16 cellular contexts compared by ENCODE assay signal in genomic region chr4:186840771-186841301, GRCh38.
DNase-seq lines count a peak whose midpoint lies in the region; ATAC-seq and TF ChIP-seq lines count a peak whose summit lies in the region.
"Had no signal": no experiment of that assay in that cellular context is flagged by ENCODE, and none has a peak within 500 bp of the region (broad histone marks: within the 10 kb centered on the region; RNA-seq: fewer than 3 reads in every experiment).

No MANE protein-coding gene starts in this region.

- H3K9me3 ChIP-seq in esophagus squamous epithelium, result no peaks in the 10 kb centered on the region
- H3K9me3 ChIP-seq: body of pancreas, left lung had no signal

- ATAC-seq in GM18868 (IDR thresholded peaks at IDR 0.05; ENCODE audit: unreplicated experiment) (no peak), GM19395 (IDR thresholded peaks at IDR 0.05; ENCODE audit: unreplicated experiment) (no peak)
- ATAC-seq: activated CD8-positive, alpha-beta T cell treated with anti-CD3 and anti-CD28 coated beads, Interleukin-2, amount 10 ng/mL, durations not matched to agents 7 days and 5 days had no signal

- no peak for TF ChIP-seq CTCF in esophagus squamous epithelium (IDR thresholded peaks at IDR 0.05)

- H3K27ac ChIP-seq in esophagus squamous epithelium, result peak overlapping the region; percentile 63 to 91 (median 72)
- H3K27ac ChIP-seq: body of pancreas had no signal

- no peaks in the 10 kb centered on the region for H3K27me3 ChIP-seq in esophagus squamous epithelium
- H3K27me3 ChIP-seq: body of pancreas, left lung had no signal

- in situ Hi-C loops in ACHN (cut with HindIII; ENCODE audit: low pct_ligation_motif_present, low pct_unique_long_range_greater_than_20kb, low sequenced_read_pairs), result no loop called here

- DNase-seq in ACHN, result peak; percentile 80
- peak; percentile 34 for DNase-seq in NOMO-1 treated with DMSO at 0.1 percent for 48 hours (lab: John Stamatoyannopoulos, UW; ENCODE audit: unreplicated experiment)
- no peak for DNase-seq in esophagus squamous epithelium (lab: John Stamatoyannopoulos, UW)
- peak; percentile 78 for DNase-seq in posterior vena cava (ENCODE audit: low spot score)
- DNase-seq in HK-2 (ENCODE audit: unreplicated experiment), result no peak
- DNase-seq in NK-92 (lab: John Stamatoyannopoulos, UW; ENCODE audit: unreplicated experiment), result no peak
- DNase-seq: activated CD8-positive, alpha-beta T cell treated with anti-CD3 and anti-CD28 coated beads, Interleukin-2, amount 10 ng/mL, durations not matched to agents 7 days and 5 days; activated effector memory CD4-positive, alpha-beta T cell treated with anti-CD3 and anti-CD28 coated beads, Interleukin-2, amount 50 U/mL, for 16 hours; DMS153; effector CD8-positive, alpha-beta T cell; NCI-H524; SHP77 had no signal

- 58 to 83% methylated on average over 12 of the region's 21 CpGs for WGBS in esophagus squamous epithelium, 2 donors

- peak overlapping the region; percentile 26 to 63 (median 32) for H3K4me3 ChIP-seq in esophagus squamous epithelium
- H3K4me3 ChIP-seq: body of pancreas, left lung had no signal

- no peak for TF ChIP-seq POLR2A in esophagus squamous epithelium (IDR thresholded peaks at IDR 0.05)

- H3K4me1 ChIP-seq in esophagus squamous epithelium, result peaks cover 8 to 40% (median 12%) of the 10 kb centered on the region in 3 donors

- intact Hi-C loops in esophagus squamous epithelium (cut with DNase I) (no loop called here), posterior vena cava (cut with DNase I) (no loop called here)

- H3K36me3 ChIP-seq in esophagus squamous epithelium, result no peaks in the 10 kb centered on the region
- H3K36me3 ChIP-seq: left lung had no signal

Comparison
In these comparisons a context has a peak if more than half of its experiments do, and no peak if none do; other contexts are left out.
1. DNase-seq: peak in ACHN (single experiment), NOMO-1 treated with DMSO at 0.1 percent for 48 hours (single experiment) and posterior vena cava (single experiment); none in esophagus squamous epithelium (single experiment), HK-2 (single experiment) and NK-92 (single experiment).